In genomic region chr12:53279283-53279869, GRCh38 we compare ENCODE assay signal across 22 cellular contexts. TPM values are rescaled to one million over a fixed set of nuclear protein-coding genes. Genes with fewer than 3 reads are reported as not detected.
A peak's percentile ranks its signal among the peaks of the same experiment; 100 is the strongest.
DNase-seq lines count a peak whose midpoint lies in the region; ATAC-seq, FAIRE-seq and TF ChIP-seq lines count a peak whose summit lies in the region.
"Had no signal": no experiment of that assay in that cellular context is flagged by ENCODE, and none has a peak within 500 bp of the region (broad histone marks: within the 10 kb centered on the region; RNA-seq: fewer than 3 reads in every experiment).

No MANE protein-coding gene starts in this region.

- peak overlapping the region; percentile 95 to 99 for H3K27ac ChIP-seq in esophagus (ENCODE audit: low read depth in 2 of 2, low read length in 1 of 2)
- H3K27ac ChIP-seq in HepG2 (ENCODE audit: extremely low read length, insufficient read depth, low read length): peak overlapping the region; percentile 49
- H3K27ac ChIP-seq in smooth muscle cell (ENCODE audit: low read depth): no peak overlapping the region
- H3K27ac ChIP-seq: RWPE1 had no signal

- H3K79me2 ChIP-seq in HepG2 (ENCODE audit: insufficient read depth, low read length) (no peaks in the 10 kb centered on the region), smooth muscle cell (ENCODE audit: low read depth) (no peaks in the 10 kb centered on the region)

- H3K27me3 Mint-ChIP-seq in naive thymus-derived CD8-positive, alpha-beta T cell: no peaks in the 10 kb centered on the region

- H3K4me3 ChIP-seq in esophagus (ENCODE audit: low read depth in 1 of 2, low read length in 2 of 2): peak overlapping the region; percentile 49 to 52
- no peak overlapping the region for H3K4me3 ChIP-seq in HepG2 (replicated peaks in 1 of 3; ENCODE audit: insufficient read depth in 1 of 3, low read depth in 2 of 3, low read length in 3 of 3)
- no peak overlapping the region for H3K4me3 ChIP-seq in smooth muscle cell
- H3K4me3 ChIP-seq: HAP-1 had no signal

- H3K9me3 ChIP-seq in esophagus (ENCODE audit: control insufficient read depth in 2 of 2, insufficient read depth in 1 of 2, low read depth in 1 of 2, low read length in 1 of 2) (no peaks in the 10 kb centered on the region), HepG2 (ENCODE audit: low read length) (no peaks in the 10 kb centered on the region), smooth muscle cell (replicated peaks; ENCODE audit: low read depth) (no peaks in the 10 kb centered on the region)
- H3K9me3 ChIP-seq: HAP-1 had no signal

- DNase-seq in HuH-7.5 (ENCODE audit: low spot score) (peak; percentile 28), HepG2 (ENCODE audit: low spot score) (peak; percentile 16), sciatic nerve (ENCODE audit: low spot score) (no peak), smooth muscle cell (lab: John Stamatoyannopoulos, UW; ENCODE audit: unreplicated experiment) (no peak), OCI-M2 (lab: John Stamatoyannopoulos, UW; ENCODE audit: unreplicated experiment) (no peak)
- DNase-seq in naive thymus-derived CD8-positive, alpha-beta T cell: no peak
- DNase-seq: GOT3; Karpas-422; NCI-H1105; NCI-H1436 treated with DMSO at 0.1 percent for 48 hours; NCI-H187 treated with DMSO at 0.1 percent for 48 hours; NCI-H446 treated with DMSO at 0.1 percent for 48 hours; NCI-H526; NCI-H82; NK-92 treated with Interleukin-12 subunit alpha and Interleukin-12 subunit beta, amount 100 ng/mL, for 24 hours; SHP77 had no signal

- in situ Hi-C loops in HepG2 (cut with HindIII; ENCODE audit: extremely low pct_ligation_motif_present, low pct_unique_long_range_greater_than_20kb): no loop called here

- POLR2A ChIA-PET in HepG2 (lab: Yijun Ruan, JAX): interaction anchor here (1.0 to 1.3 kb wide), 2 partner anchors 11 to 16 kb away, joined by 3 to 5 read pairs; partner anchors contain the start of gene PFDN5
- POLR2A ChIA-PET in naive thymus-derived CD8-positive, alpha-beta T cell (lab: Charles Lee): interaction anchor here (2.2 kb wide), 1 partner anchor 11 kb away, joined by 14 read pairs; the partner anchor contains the start of gene ESPL1

- no peak for TF ChIP-seq CTCF in HepG2 (CRISPR knock-in tag; IDR thresholded peaks at IDR 0.05)
- no peak for TF ChIP-seq CTCF in smooth muscle cell (IDR thresholded peaks at IDR 0.05; ENCODE audit: borderline replicate concordance, insufficient read depth, poor library complexity, severe bottlenecking)

- CTCF ChIA-PET in HepG2 (lab: Yijun Ruan, JAX; ENCODE audit: low intra/inter-chr PET ratio, low total read pairs): no interaction called here

- no TSS peak for BruUV-seq in HepG2 (replicated peaks; lab: Mats Ljungman, UMichigan)

- intact Hi-C loops in HepG2 (cut with micrococcal nuclease; ENCODE audit: unreplicated experiment) (no loop called here), sciatic nerve (cut with DNase I) (no loop called here)

- TF ChIP-seq POLR2A in HepG2 (IDR thresholded peaks at IDR 0.05; ENCODE audit: insufficient read depth in 1 of 2, low read depth in 2 of 2, low read length in 2 of 2): 0 out of 4 replicates have a peak, but pooled peaks of 1 of the 2 experiments have one; percentile 21

- H4K20me1 ChIP-seq in HepG2 (ENCODE audit: insufficient read depth, low read length) (no peaks in the 10 kb centered on the region), smooth muscle cell (ENCODE audit: low read depth) (no peaks in the 10 kb centered on the region)

- no peaks in the 10 kb centered on the region for H3K27me3 ChIP-seq in esophagus (ENCODE audit: control insufficient read depth in 1 of 2, insufficient read depth in 2 of 2, low read length in 2 of 2)
- H3K27me3 ChIP-seq in HepG2 (ENCODE audit: control insufficient read depth in 1 of 2, insufficient read depth in 2 of 2, low read length in 2 of 2): no peaks in the 10 kb centered on the region; a peak in 1 of 5 replicates
- H3K27me3 ChIP-seq in smooth muscle cell (ENCODE audit: low read depth): no peaks in the 10 kb centered on the region

- H3K36me3 ChIP-seq in esophagus (ENCODE audit: control insufficient read depth in 2 of 2, insufficient read depth in 2 of 2, low read length in 1 of 2) (peaks cover 0 to 20% of the 10 kb centered on the region in 2 donors), HepG2 (replicated peaks in 1 of 2; ENCODE audit: control insufficient read depth in 1 of 2, insufficient read depth in 2 of 2, low read length in 2 of 2) (peaks cover 18 to 61% of the 10 kb centered on the region in 2 experiments), smooth muscle cell (ENCODE audit: low read depth) (no peaks in the 10 kb centered on the region)

- H3K27ac Mint-ChIP-seq in naive thymus-derived CD8-positive, alpha-beta T cell: no peak overlapping the region

- FAIRE-seq in HepG2 (lab: Jason Lieb, UNC): peak; percentile 23
- FAIRE-seq: D721Med, GM18507 had no signal

- H3K9ac ChIP-seq in HepG2 (ENCODE audit: insufficient read depth, low read depth, low read length) (no peak overlapping the region), smooth muscle cell (ENCODE audit: low read depth) (no peak overlapping the region)

- TF ChIP-seq RAD21 in HepG2 (CRISPR knock-in tag; IDR thresholded peaks at IDR 0.05): no peak

- no peaks in the 10 kb centered on the region for H3K4me1 Mint-ChIP-seq in naive thymus-derived CD8-positive, alpha-beta T cell

- H3F3A ChIP-seq in smooth muscle cell (ENCODE audit: low read depth): no peaks in the 10 kb centered on the region

- H3K4me2 ChIP-seq in HepG2 (ENCODE audit: low read depth, low read length): no peak overlapping the region
- H3K4me2 ChIP-seq in smooth muscle cell: no peak overlapping the region

- no peak overlapping the region for H2AFZ ChIP-seq in HepG2 (ENCODE audit: low read length)
- H2AFZ ChIP-seq in smooth muscle cell (ENCODE audit: low read depth): no peak overlapping the region

- H3K36me3 Mint-ChIP-seq in naive thymus-derived CD8-positive, alpha-beta T cell: no peaks in the 10 kb centered on the region

- H3K4me1 ChIP-seq in esophagus (ENCODE audit: control insufficient read depth in 2 of 2, insufficient read depth in 2 of 2, low read length in 1 of 2) (peaks cover 0 to 13% of the 10 kb centered on the region in 2 donors), HepG2 (ENCODE audit: insufficient read depth, low read length) (peaks cover 15% of the 10 kb centered on the region), smooth muscle cell (ENCODE audit: low read depth) (no peaks in the 10 kb centered on the region)
- H3K4me1 ChIP-seq: HAP-1 had no signal

- H3K4me3 Mint-ChIP-seq in naive thymus-derived CD8-positive, alpha-beta T cell: no peak overlapping the region

- peak; percentile 71 for ATAC-seq in HepG2
- peak; percentile 25 for ATAC-seq in sciatic nerve
- no peak for ATAC-seq in naive thymus-derived CD8-positive, alpha-beta T cell
- no peak for ATAC-seq in HG02759 (IDR thresholded peaks at IDR 0.05; ENCODE audit: unreplicated experiment)

- no peak; a peak in 1 of 4 replicates for TF ChIP-seq EP300 in HepG2 (IDR thresholded peaks at IDR 0.05; ENCODE audit: low read depth in 2 of 2, low read length in 2 of 2)
- no peak for TF ChIP-seq EP300 in HepG2 (CRISPR knock-in tag; IDR thresholded peaks at IDR 0.05; ENCODE audit: borderline replicate concordance)

- 50 to 59% methylated on average over 3 of the region's 3 CpGs for WGBS in esophagus, 2 donors
- WGBS in HepG2 (ENCODE audit: low lambda C conversion rate): 67% methylated on average over 3 of the region's 3 CpGs
- WGBS in smooth muscle cell (ENCODE audit: low lambda C conversion rate): 94% methylated on average over 3 of the region's 3 CpGs

- H3K9me3 Mint-ChIP-seq in naive thymus-derived CD8-positive, alpha-beta T cell: no peaks in the 10 kb centered on the region

RNA-seq across cellular contexts. Expression of gene ESPL1, which starts 11.3 kb away (rescaled TPM):
- polyA plus RNA-seq in esophagus (10 to 100 TPM; 43.8 to 66.1 TPM), HepG2 (2011; rRNA removed) (5.3 and 5.8 TPM in 2 replicates), smooth muscle cell (2.0 and 3.5 TPM in 2 replicates)
- total RNA-seq in HepG2 (2016; rRNA removed; fragmentation: Illumina TruSeq; extraction: Trizol) (11.5 and 11.6 TPM in 2 replicates), sciatic nerve (1.2 TPM), smooth muscle cell (3.1 and 4.7 TPM in 2 replicates)
- 2.5 and 2.8 TPM in 2 replicates for total RNA-seq in HepG2 (2016; cell fraction: cytosol; rRNA removed; fragmentation: Illumina TruSeq; extraction: Trizol; ENCODE audit: low read depth)
- total RNA-seq in HepG2 (2016; cell fraction: insoluble cytoplasmic fraction; rRNA removed; fragmentation: Illumina TruSeq; extraction: Trizol): 11.5 and 12.0 TPM in 2 replicates
- 3.1 and 4.2 TPM in 2 replicates for total RNA-seq in HepG2 (2016; cell fraction: membrane; rRNA removed; fragmentation: Illumina TruSeq; extraction: Trizol)
- 16.7 and 24.8 TPM in 2 replicates for total RNA-seq in HepG2 (2016; cell fraction: nucleus; rRNA removed; fragmentation: Illumina TruSeq; extraction: Trizol)
- 1.9 and 3.3 TPM in 2 replicates for polyA plus RNA-seq in HepG2 (2011; cell fraction: cytosol; rRNA removed)
- polyA plus RNA-seq in HepG2 (2011; cell fraction: nucleus; rRNA removed): 22.2 and 36.2 TPM in 2 replicates
- 2.4 and 4.2 TPM in 2 replicates for polyA plus RNA-seq in HepG2 (2012)
- polyA plus RNA-seq in HepG2 (2016; cell fraction: cytosol; fragmentation: Illumina TruSeq; extraction: Trizol; ENCODE audit: low read depth): 0.60 and 0.89 TPM in 2 replicates
- 5.1 and 8.7 TPM in 2 replicates for polyA plus RNA-seq in HepG2 (2016; cell fraction: insoluble cytoplasmic fraction; fragmentation: Illumina TruSeq; extraction: Trizol; ENCODE audit: low read depth)
- 1.7 and 1.8 TPM in 2 replicates for polyA plus RNA-seq in HepG2 (2016; cell fraction: membrane; fragmentation: Illumina TruSeq; extraction: Trizol; ENCODE audit: low read depth)
- polyA plus RNA-seq in HepG2 (2016; cell fraction: nucleus; fragmentation: Illumina TruSeq; extraction: Trizol; ENCODE audit: insufficient read depth, low read depth): 41.3 and 46.0 TPM in 2 replicates
- polyA minus RNA-seq in HepG2 (2011; rRNA and poly(A)+ RNA removed; ENCODE audit: low replicate concordance): 14.1 and 75.7 TPM in 2 replicates
- 2.5 and 3.9 TPM in 2 replicates for polyA minus RNA-seq in HepG2 (2011; cell fraction: cytosol; rRNA and poly(A)+ RNA removed)
- 13.1 and 16.0 TPM in 2 replicates for polyA minus RNA-seq in HepG2 (2011; cell fraction: nucleus; rRNA and poly(A)+ RNA removed)
- total RNA-seq in naive thymus-derived CD8-positive, alpha-beta T cell: under 1 TPM; 0.27 to 0.81 TPM
- not detected for polyA plus RNA-seq in naive thymus-derived CD8-positive, alpha-beta T cell

RNA-seq across cellular contexts. Expression of gene PFDN5, which starts 16.0 kb away (rescaled TPM):
- polyA plus RNA-seq in esophagus (100 to 1,000 TPM; 612 to 762 TPM), HepG2 (2011; rRNA removed) (440 and 449 TPM in 2 replicates), smooth muscle cell (523 and 540 TPM in 2 replicates)
- total RNA-seq in HepG2 (2016; rRNA removed; fragmentation: Illumina TruSeq; extraction: Trizol) (462 and 578 TPM in 2 replicates), sciatic nerve (490 TPM), smooth muscle cell (416 and 464 TPM in 2 replicates)
- 461 and 472 TPM in 2 replicates for total RNA-seq in HepG2 (2016; cell fraction: cytosol; rRNA removed; fragmentation: Illumina TruSeq; extraction: Trizol; ENCODE audit: low read depth)
- total RNA-seq in HepG2 (2016; cell fraction: insoluble cytoplasmic fraction; rRNA removed; fragmentation: Illumina TruSeq; extraction: Trizol): 478 and 604 TPM in 2 replicates
- 502 and 534 TPM in 2 replicates for total RNA-seq in HepG2 (2016; cell fraction: membrane; rRNA removed; fragmentation: Illumina TruSeq; extraction: Trizol)
- 239 and 246 TPM in 2 replicates for total RNA-seq in HepG2 (2016; cell fraction: nucleus; rRNA removed; fragmentation: Illumina TruSeq; extraction: Trizol)
- polyA plus RNA-seq in HepG2 (2011; cell fraction: cytosol; rRNA removed): 513 and 623 TPM in 2 replicates
- polyA plus RNA-seq in HepG2 (2011; cell fraction: nucleus; rRNA removed): 505 and 601 TPM in 2 replicates
- polyA plus RNA-seq in HepG2 (2012): 398 and 423 TPM in 2 replicates
- 472 and 500 TPM in 2 replicates for polyA plus RNA-seq in HepG2 (2016; cell fraction: cytosol; fragmentation: Illumina TruSeq; extraction: Trizol; ENCODE audit: low read depth)
- polyA plus RNA-seq in HepG2 (2016; cell fraction: insoluble cytoplasmic fraction; fragmentation: Illumina TruSeq; extraction: Trizol; ENCODE audit: low read depth): 484 and 533 TPM in 2 replicates
- polyA plus RNA-seq in HepG2 (2016; cell fraction: membrane; fragmentation: Illumina TruSeq; extraction: Trizol; ENCODE audit: low read depth): 441 and 460 TPM in 2 replicates
- 433 and 469 TPM in 2 replicates for polyA plus RNA-seq in HepG2 (2016; cell fraction: nucleus; fragmentation: Illumina TruSeq; extraction: Trizol; ENCODE audit: insufficient read depth, low read depth)
- polyA minus RNA-seq in HepG2 (2011; rRNA and poly(A)+ RNA removed; ENCODE audit: low replicate concordance): 90.5 and 285 TPM in 2 replicates
- polyA minus RNA-seq in HepG2 (2011; cell fraction: cytosol; rRNA and poly(A)+ RNA removed): 52.1 and 57.1 TPM in 2 replicates
- polyA minus RNA-seq in HepG2 (2011; cell fraction: nucleus; rRNA and poly(A)+ RNA removed): 96.6 and 129 TPM in 2 replicates
- 100 to 1,000 TPM; 663 to 692 TPM for total RNA-seq in naive thymus-derived CD8-positive, alpha-beta T cell
- 1,000 to 10,000 TPM; 1,657 to 1,928 (median 1,896) TPM for polyA plus RNA-seq in naive thymus-derived CD8-positive, alpha-beta T cell

RNA-seq across cellular contexts. Expression of gene MYG1, which starts 20.1 kb away (rescaled TPM):
- polyA plus RNA-seq in esophagus: 10 to 100 TPM; 41.8 to 75.0 TPM
- 58.0 and 62.6 TPM in 2 replicates for total RNA-seq in HepG2 (2016; rRNA removed; fragmentation: Illumina TruSeq; extraction: Trizol)
- total RNA-seq in HepG2 (2016; cell fraction: cytosol; rRNA removed; fragmentation: Illumina TruSeq; extraction: Trizol; ENCODE audit: low read depth): 35.2 and 36.5 TPM in 2 replicates
- 58.1 and 59.2 TPM in 2 replicates for total RNA-seq in HepG2 (2016; cell fraction: insoluble cytoplasmic fraction; rRNA removed; fragmentation: Illumina TruSeq; extraction: Trizol)
- total RNA-seq in HepG2 (2016; cell fraction: membrane; rRNA removed; fragmentation: Illumina TruSeq; extraction: Trizol): 45.1 and 51.7 TPM in 2 replicates
- 28.7 and 35.7 TPM in 2 replicates for total RNA-seq in HepG2 (2016; cell fraction: nucleus; rRNA removed; fragmentation: Illumina TruSeq; extraction: Trizol)
- polyA plus RNA-seq in HepG2 (2011; rRNA removed): 38.6 and 40.7 TPM in 2 replicates
- polyA plus RNA-seq in HepG2 (2011; cell fraction: cytosol; rRNA removed): 42.9 and 57.6 TPM in 2 replicates
- polyA plus RNA-seq in HepG2 (2011; cell fraction: nucleus; rRNA removed): 32.2 and 36.0 TPM in 2 replicates
- 21.3 and 34.6 TPM in 2 replicates for polyA plus RNA-seq in HepG2 (2012)
- polyA plus RNA-seq in HepG2 (2016; cell fraction: cytosol; fragmentation: Illumina TruSeq; extraction: Trizol; ENCODE audit: low read depth): 38.0 and 47.5 TPM in 2 replicates
- 49.2 and 59.1 TPM in 2 replicates for polyA plus RNA-seq in HepG2 (2016; cell fraction: insoluble cytoplasmic fraction; fragmentation: Illumina TruSeq; extraction: Trizol; ENCODE audit: low read depth)
- 39.2 and 41.9 TPM in 2 replicates for polyA plus RNA-seq in HepG2 (2016; cell fraction: membrane; fragmentation: Illumina TruSeq; extraction: Trizol; ENCODE audit: low read depth)
- polyA plus RNA-seq in HepG2 (2016; cell fraction: nucleus; fragmentation: Illumina TruSeq; extraction: Trizol; ENCODE audit: insufficient read depth, low read depth): 54.0 and 73.0 TPM in 2 replicates
- polyA minus RNA-seq in HepG2 (2011; rRNA and poly(A)+ RNA removed; ENCODE audit: low replicate concordance): 43.6 and 97.4 TPM in 2 replicates
- polyA minus RNA-seq in HepG2 (2011; cell fraction: cytosol; rRNA and poly(A)+ RNA removed): 15.0 and 19.7 TPM in 2 replicates
- polyA minus RNA-seq in HepG2 (2011; cell fraction: nucleus; rRNA and poly(A)+ RNA removed): 8.8 and 14.4 TPM in 2 replicates
- total RNA-seq in sciatic nerve: 31.9 TPM
- 30.8 and 39.1 TPM in 2 replicates for total RNA-seq in smooth muscle cell
- polyA plus RNA-seq in smooth muscle cell: 56.9 and 60.9 TPM in 2 replicates
- total RNA-seq in naive thymus-derived CD8-positive, alpha-beta T cell: 10 to 100 TPM; 48.3 to 53.5 TPM
- 10 to 100 TPM; 64.4 to 81.2 (median 68.6) TPM for polyA plus RNA-seq in naive thymus-derived CD8-positive, alpha-beta T cell

RNA-seq across cellular contexts. Expression of gene AAAS, which starts 42.0 kb away (rescaled TPM):
- polyA plus RNA-seq in esophagus (10 to 100 TPM; 31.4 to 41.2 TPM), HepG2 (2011; rRNA removed) (52.0 and 54.0 TPM in 2 replicates), smooth muscle cell (58.3 and 65.7 TPM in 2 replicates)
- total RNA-seq in HepG2 (2016; rRNA removed; fragmentation: Illumina TruSeq; extraction: Trizol) (47.6 and 49.9 TPM in 2 replicates), sciatic nerve (41.1 TPM), smooth muscle cell (56.8 and 57.3 TPM in 2 replicates)
- 6.3 and 7.4 TPM in 2 replicates for total RNA-seq in HepG2 (2016; cell fraction: cytosol; rRNA removed; fragmentation: Illumina TruSeq; extraction: Trizol; ENCODE audit: low read depth)
- total RNA-seq in HepG2 (2016; cell fraction: insoluble cytoplasmic fraction; rRNA removed; fragmentation: Illumina TruSeq; extraction: Trizol): 49.9 and 52.5 TPM in 2 replicates
- total RNA-seq in HepG2 (2016; cell fraction: membrane; rRNA removed; fragmentation: Illumina TruSeq; extraction: Trizol): 10.6 and 11.1 TPM in 2 replicates
- total RNA-seq in HepG2 (2016; cell fraction: nucleus; rRNA removed; fragmentation: Illumina TruSeq; extraction: Trizol): 41.2 and 46.6 TPM in 2 replicates
- polyA plus RNA-seq in HepG2 (2011; cell fraction: cytosol; rRNA removed): 37.5 and 46.8 TPM in 2 replicates
- 182 and 197 TPM in 2 replicates for polyA plus RNA-seq in HepG2 (2011; cell fraction: nucleus; rRNA removed)
- polyA plus RNA-seq in HepG2 (2012): 40.1 and 43.3 TPM in 2 replicates
- 6.0 and 6.9 TPM in 2 replicates for polyA plus RNA-seq in HepG2 (2016; cell fraction: cytosol; fragmentation: Illumina TruSeq; extraction: Trizol; ENCODE audit: low read depth)
- polyA plus RNA-seq in HepG2 (2016; cell fraction: insoluble cytoplasmic fraction; fragmentation: Illumina TruSeq; extraction: Trizol; ENCODE audit: low read depth): 54.2 and 64.7 TPM in 2 replicates
- 9.0 and 9.4 TPM in 2 replicates for polyA plus RNA-seq in HepG2 (2016; cell fraction: membrane; fragmentation: Illumina TruSeq; extraction: Trizol; ENCODE audit: low read depth)
- 70.0 and 70.8 TPM in 2 replicates for polyA plus RNA-seq in HepG2 (2016; cell fraction: nucleus; fragmentation: Illumina TruSeq; extraction: Trizol; ENCODE audit: insufficient read depth, low read depth)
- polyA minus RNA-seq in HepG2 (2011; rRNA and poly(A)+ RNA removed; ENCODE audit: low replicate concordance): 115 and 225 TPM in 2 replicates
- 21.9 and 28.0 TPM in 2 replicates for polyA minus RNA-seq in HepG2 (2011; cell fraction: cytosol; rRNA and poly(A)+ RNA removed)
- polyA minus RNA-seq in HepG2 (2011; cell fraction: nucleus; rRNA and poly(A)+ RNA removed): 39.3 and 48.9 TPM in 2 replicates
- 10 to 100 TPM; 66.8 to 68.2 TPM for total RNA-seq in naive thymus-derived CD8-positive, alpha-beta T cell
- 10 to 100 TPM; 34.1 to 57.2 (median 39.3) TPM for polyA plus RNA-seq in naive thymus-derived CD8-positive, alpha-beta T cell

RNA-seq across cellular contexts. Expression of gene RARG, which starts 47.4 kb away (rescaled TPM):
- 100 to 1,000 TPM in 1 of 2 donors, 10 to 100 TPM in 1; 84.8 to 104 TPM for polyA plus RNA-seq in esophagus
- 0.77 and 0.91 TPM in 2 replicates for total RNA-seq in HepG2 (2016; rRNA removed; fragmentation: Illumina TruSeq; extraction: Trizol)
- total RNA-seq in HepG2 (2016; cell fraction: cytosol; rRNA removed; fragmentation: Illumina TruSeq; extraction: Trizol; ENCODE audit: low read depth): 0.18 and 0.91 TPM in 2 replicates
- total RNA-seq in HepG2 (2016; cell fraction: insoluble cytoplasmic fraction; rRNA removed; fragmentation: Illumina TruSeq; extraction: Trizol): 0.49 and 1.3 TPM in 2 replicates
- total RNA-seq in HepG2 (2016; cell fraction: membrane; rRNA removed; fragmentation: Illumina TruSeq; extraction: Trizol): 0.90 and 1.1 TPM in 2 replicates
- total RNA-seq in HepG2 (2016; cell fraction: nucleus; rRNA removed; fragmentation: Illumina TruSeq; extraction: Trizol): 0.72 and 1.5 TPM in 2 replicates
- 1.5 and 1.6 TPM in 2 replicates for polyA plus RNA-seq in HepG2 (2011; rRNA removed)
- 0.87 and 1.9 TPM in 2 replicates for polyA plus RNA-seq in HepG2 (2011; cell fraction: cytosol; rRNA removed)
- polyA plus RNA-seq in HepG2 (2011; cell fraction: nucleus; rRNA removed): 3.2 and 4.1 TPM in 2 replicates
- 0.89 and 0.92 TPM in 2 replicates for polyA plus RNA-seq in HepG2 (2012)
- polyA plus RNA-seq in HepG2 (2016; cell fraction: cytosol; fragmentation: Illumina TruSeq; extraction: Trizol; ENCODE audit: low read depth): 0.21 and 0.27 TPM in 2 replicates
- 1.0 and 1.1 TPM in 2 replicates for polyA plus RNA-seq in HepG2 (2016; cell fraction: insoluble cytoplasmic fraction; fragmentation: Illumina TruSeq; extraction: Trizol; ENCODE audit: low read depth)
- polyA plus RNA-seq in HepG2 (2016; cell fraction: membrane; fragmentation: Illumina TruSeq; extraction: Trizol; ENCODE audit: low read depth): 0.57 and 0.81 TPM in 2 replicates
- polyA plus RNA-seq in HepG2 (2016; cell fraction: nucleus; fragmentation: Illumina TruSeq; extraction: Trizol; ENCODE audit: insufficient read depth, low read depth): 2.2 and 2.3 TPM in 2 replicates
- 4.0 and 33.4 TPM in 2 replicates for polyA minus RNA-seq in HepG2 (2011; rRNA and poly(A)+ RNA removed; ENCODE audit: low replicate concordance)
- polyA minus RNA-seq in HepG2 (2011; cell fraction: cytosol; rRNA and poly(A)+ RNA removed): 0.99 and 1.1 TPM in 2 replicates
- 0.25 and 1.7 TPM in 2 replicates for polyA minus RNA-seq in HepG2 (2011; cell fraction: nucleus; rRNA and poly(A)+ RNA removed)
- total RNA-seq in sciatic nerve: 56.3 TPM
- 19.9 and 21.8 TPM in 2 replicates for total RNA-seq in smooth muscle cell
- polyA plus RNA-seq in smooth muscle cell: 31.3 and 32.9 TPM in 2 replicates
- 10 to 100 TPM; 57.8 to 60.4 TPM for total RNA-seq in naive thymus-derived CD8-positive, alpha-beta T cell
- polyA plus RNA-seq in naive thymus-derived CD8-positive, alpha-beta T cell: 10 to 100 TPM in 1 of 3 donors, 1 to 10 TPM in 2; 1.6 to 12.7 (median 3.8) TPM

Comparison
In these comparisons a context has a peak if more than half of its experiments do, and no peak if none do; other contexts are left out.
1. DNase-seq: peak in HuH-7.5 (single experiment) and HepG2 (single experiment); none in sciatic nerve (single experiment), smooth muscle cell (single experiment), naive thymus-derived CD8-positive, alpha-beta T cell (0 of 10) and OCI-M2 (single experiment).
2. H3K4me3 ChIP-seq: peak in esophagus (2 of 2); none in HepG2 (0 of 3) and smooth muscle cell (single experiment).
3. ATAC-seq: peak in HepG2 (single experiment) and sciatic nerve (single experiment); none in naive thymus-derived CD8-positive, alpha-beta T cell (0 of 2) and HG02759 (single experiment).